In genomic region chr12:15172423-15172822, GRCh38 we compare ENCODE assay signal across 16 cellular contexts. TPM values are rescaled to one million over a fixed set of nuclear protein-coding genes. Genes with fewer than 3 reads are reported as not detected.
DNase-seq lines count a peak whose midpoint lies in the region; ATAC-seq and TF ChIP-seq lines count a peak whose summit lies in the region.
"Had no signal": no experiment of that assay in that cellular context is flagged by ENCODE, and none has a peak within 500 bp of the region (broad histone marks: within the 10 kb centered on the region; RNA-seq: fewer than 3 reads in every experiment).

No MANE protein-coding gene starts in this region.

- H3K27ac Mint-ChIP-seq in HFFc6 = no peak overlapping the region
- no peak overlapping the region for H3K27ac Mint-ChIP-seq in endodermal cell
- no peak overlapping the region for H3K27ac Mint-ChIP-seq in progenitor cell of endocrine pancreas
- no peak overlapping the region for H3K27ac Mint-ChIP-seq in osteocyte (ENCODE audit: unreplicated experiment)
- H3K27ac Mint-ChIP-seq: CD8-positive, alpha-beta memory T cell; H9 had no signal

- intact Hi-C loops in uterus (cut with DNase I; ENCODE audit: low total_unique reads) = no loop called here

- H3K27me3 ChIP-seq in endodermal cell (ENCODE audit: control insufficient read depth, insufficient read depth, low read length, poor library complexity, severe bottlenecking) (no peaks in the 10 kb centered on the region), uterus (no peaks in the 10 kb centered on the region)

- H3K4me1 Mint-ChIP-seq in HFFc6 (ENCODE audit: low read depth) = no peaks in the 10 kb centered on the region
- H3K4me1 Mint-ChIP-seq in endodermal cell = peaks cover 31% of the 10 kb centered on the region
- H3K4me1 Mint-ChIP-seq in progenitor cell of endocrine pancreas (ENCODE audit: low read depth) = peaks cover 2% of the 10 kb centered on the region
- H3K4me1 Mint-ChIP-seq in osteocyte (ENCODE audit: unreplicated experiment) = peaks cover 60% of the 10 kb centered on the region
- H3K4me1 Mint-ChIP-seq: CD8-positive, alpha-beta memory T cell had no signal

- H3K36me3 Mint-ChIP-seq in HFFc6 (ENCODE audit: low read depth) (no peaks in the 10 kb centered on the region), endodermal cell (ENCODE audit: low read depth) (no peaks in the 10 kb centered on the region), progenitor cell of endocrine pancreas (ENCODE audit: insufficient read depth) (no peaks in the 10 kb centered on the region), osteocyte (ENCODE audit: unreplicated experiment) (peaks cover 36% of the 10 kb centered on the region)
- H3K36me3 Mint-ChIP-seq: CD8-positive, alpha-beta memory T cell had no signal

- ATAC-seq in GM19452 (IDR thresholded peaks at IDR 0.05; ENCODE audit: unreplicated experiment) = no peak
- ATAC-seq in HG03354 (IDR thresholded peaks at IDR 0.05; ENCODE audit: poor library complexity, severe bottlenecking, unreplicated experiment) = no peak
- ATAC-seq: GM12878, K562 had no signal

- H3K27me3 Mint-ChIP-seq in HFFc6 (ENCODE audit: insufficient read depth) (peaks cover 4% of the 10 kb centered on the region; the same call in 1 of the 2 replicates), endodermal cell (ENCODE audit: insufficient read depth) (no peaks in the 10 kb centered on the region), progenitor cell of endocrine pancreas (no peaks in the 10 kb centered on the region), osteocyte (ENCODE audit: unreplicated experiment) (no peaks in the 10 kb centered on the region)

- H3K36me3 ChIP-seq in endodermal cell (ENCODE audit: control insufficient read depth, insufficient read depth, low read length) = no peaks in the 10 kb centered on the region
- H3K36me3 ChIP-seq in uterus = no peaks in the 10 kb centered on the region

- H3K9me3 Mint-ChIP-seq in HFFc6 = no peaks in the 10 kb centered on the region
- H3K9me3 Mint-ChIP-seq in endodermal cell = peaks cover 10% of the 10 kb centered on the region
- H3K9me3 Mint-ChIP-seq in progenitor cell of endocrine pancreas (ENCODE audit: low read depth) = no peaks in the 10 kb centered on the region
- peaks cover 15% of the 10 kb centered on the region for H3K9me3 Mint-ChIP-seq in osteocyte (ENCODE audit: unreplicated experiment)
- H3K9me3 Mint-ChIP-seq: H9 had no signal

- H3K4me1 ChIP-seq in endodermal cell (ENCODE audit: control insufficient read depth, insufficient read depth, low read length) = peaks cover 4% of the 10 kb centered on the region
- peaks cover 14 to 16% of the 10 kb centered on the region in 2 donors for H3K4me1 ChIP-seq in uterus
- H3K4me1 ChIP-seq: Caco-2 had no signal

- no peak overlapping the region for H3K4me3 ChIP-seq in endodermal cell (ENCODE audit: low read length)
- H3K4me3 ChIP-seq in uterus = no peak overlapping the region
- H3K4me3 ChIP-seq: GM12878, K562 had no signal

- peaks cover 14% of the 10 kb centered on the region for H3K9me3 ChIP-seq in endodermal cell (ENCODE audit: control insufficient read depth, low read length)
- no peaks in the 10 kb centered on the region for H3K9me3 ChIP-seq in uterus
- H3K9me3 ChIP-seq: Caco-2 had no signal

- no peak overlapping the region for H3K4me3 Mint-ChIP-seq in HFFc6
- H3K4me3 Mint-ChIP-seq in endodermal cell = no peak overlapping the region
- H3K4me3 Mint-ChIP-seq in progenitor cell of endocrine pancreas (ENCODE audit: low read depth) = no peak overlapping the region
- H3K4me3 Mint-ChIP-seq in osteocyte (ENCODE audit: unreplicated experiment) = no peak overlapping the region
- H3K4me3 Mint-ChIP-seq: CD8-positive, alpha-beta memory T cell; H9 had no signal

- H3K9ac ChIP-seq in endodermal cell (ENCODE audit: extremely low read depth, low read length, poor library complexity, severe bottlenecking) = no peak overlapping the region

- no peak for DNase-seq in HFFc6
- no peak for DNase-seq in endodermal cell
- DNase-seq in progenitor cell of endocrine pancreas (ENCODE audit: low spot score, unreplicated experiment) = no peak
- no peak for DNase-seq in uterus
- DNase-seq in Kasumi-1 (lab: John Stamatoyannopoulos, UW) = no peak
- no peak for DNase-seq in osteocyte (ENCODE audit: extremely low spot score, unreplicated experiment)
- DNase-seq: Caco-2; CD8-positive, alpha-beta memory T cell; GOT3; H9 had no signal

- TF ChIP-seq CTCF in HFFc6 (IDR thresholded peaks at IDR 0.05) (peak; percentile 34; the same call in 1 of the 2 replicates), endodermal cell (conservative IDR thresholded peaks at IDR 0.05) (peak; percentile 74), progenitor cell of endocrine pancreas (IDR thresholded peaks at IDR 0.05; ENCODE audit: unreplicated experiment) (peak; percentile 19), uterus (IDR thresholded peaks at IDR 0.05) (no peak), osteocyte (IDR thresholded peaks at IDR 0.05) (no peak)

- 94 to 100% methylated on average over 1 to 2 of the region's 2 CpGs for WGBS in endodermal cell (ENCODE audit: insufficient coverage in 1 of 2, insufficient read length in 1 of 2), 2 experiments

- no peak for TF ChIP-seq POLR2A in uterus (IDR thresholded peaks at IDR 0.05)

- H3K27ac ChIP-seq in endodermal cell (ENCODE audit: low read depth, low read length) (no peak overlapping the region), uterus (peak overlapping the region; percentile 92 to 95)

RNA-seq across cellular contexts. Expression of gene RERG, which starts 48.8 kb away (rescaled TPM):
- not detected for total RNA-seq in HFFc6 (2021; fragmentation: NEBNext Ultra II Directional; extraction: Animal tissue kit (Norgen Biotek cat#: 25700))
- total RNA-seq in endodermal cell = 1 to 10 TPM in 1 of 2 donors, under 1 TPM in 1; 0.42 to 1.4 TPM
- polyA plus RNA-seq in endodermal cell (2013, experiment 1 of 2) = 3.1 TPM
- polyA plus RNA-seq in endodermal cell (2013, experiment 2 of 2) = 2.9 TPM
- total RNA-seq in progenitor cell of endocrine pancreas = 1.8 and 2.2 TPM in 2 replicates
- 100 to 1,000 TPM in 3 of 4 donors, 10 to 100 TPM in 1; 61.6 to 236 (median 150) TPM for total RNA-seq in uterus
- total RNA-seq in osteocyte = 83.8 and 92.7 TPM in 2 replicates
- total RNA-seq: A673; Caco-2; CD8-positive, alpha-beta memory T cell; H9 had no signal
- polyA plus RNA-seq: BJ; CD8-positive, alpha-beta memory T cell had no signal

Comparison
In these comparisons a context has a peak if more than half of its experiments do, and no peak if none do; other contexts are left out.
1. CTCF ChIP-seq: peak in HFFc6 (single experiment), endodermal cell (single experiment) and progenitor cell of endocrine pancreas (single experiment); none in uterus (0 of 4) and osteocyte (single experiment).
2. RNA of gene RERG, which starts 48.8 kb away (total RNA-seq): 61.6 to 236 TPM in uterus and 83.8 to 92.7 TPM in osteocyte; 1.8 to 2.2 TPM in progenitor cell of endocrine pancreas, 0.42 to 1.4 TPM in endodermal cell and not detected in HFFc6; every median in the first group is over 10 times any median in the second.